ENCODE assay signal across 10 cellular contexts in genomic region chr4:73439445-73439844, GRCh38. TPM values are rescaled to one million over a fixed set of nuclear protein-coding genes. Genes with fewer than 3 reads are reported as not detected.
"Had no signal": no experiment of that assay in that cellular context is flagged by ENCODE, and none has a peak within 500 bp of the region (broad histone marks: within the 10 kb centered on the region; RNA-seq: fewer than 3 reads in every experiment).

No MANE protein-coding gene starts in this region.

- ATAC-seq: K562 had no signal

- H3K9ac ChIP-seq: KMS-11 had no signal

- DNase-seq: IMR-90, KBM-7, KG1 had no signal

- H3K27ac ChIP-seq: HL-60, KMS-11 had no signal

- H3K4me2 ChIP-seq: KMS-11 had no signal

- H3K4me3 ChIP-seq: K562 had no signal

- FAIRE-seq: HTR-8/SVneo, K562 had no signal

RNA-seq across cellular contexts. Expression of gene AFP, which starts 3.4 kb away (rescaled TPM):
- total RNA-seq: HT-29 had no signal
- polyA plus RNA-seq: IgD-negative memory B cell had no signal

RNA-seq across cellular contexts. Expression of gene ALB, which starts 35.4 kb away (rescaled TPM):
- total RNA-seq: HT-29, IMR-90 had no signal
- polyA plus RNA-seq: IgD-negative memory B cell, IMR-90 had no signal

RNA-seq across cellular contexts. Expression of gene AFM, which starts 42.1 kb away (rescaled TPM):
- total RNA-seq: HT-29, HT1080, IMR-90 had no signal
- polyA plus RNA-seq: IgD-negative memory B cell, IMR-90 had no signal
